Comparison of ENCODE assay signal across 28 cellular contexts in genomic region chr6:72132425-72132824, GRCh38.
DNase-seq lines count a peak whose midpoint lies in the region; ATAC-seq, FAIRE-seq and TF ChIP-seq lines count a peak whose summit lies in the region.
"Had no signal": no experiment of that assay in that cellular context is flagged by ENCODE, and none has a peak within 500 bp of the region (broad histone marks: within the 10 kb centered on the region; RNA-seq: fewer than 3 reads in every experiment).

No MANE protein-coding gene starts in this region.

- no peak for FAIRE-seq in GM12878 (lab: Jason Lieb, UNC)
- FAIRE-seq: A549, H1, K562, small intestine had no signal

- RAD21 ChIA-PET in GM12878 (lab: Charles Lee; ENCODE audit: unreplicated experiment) = no interaction called here

- H3K4me1 ChIP-seq in GM12878 (ENCODE audit: control insufficient read depth, insufficient read depth, low read length) (no peaks in the 10 kb centered on the region), spleen (no peaks in the 10 kb centered on the region)
- H3K4me1 ChIP-seq: A549, Peyer's patch had no signal

- ATAC-seq in GM18858 (IDR thresholded peaks at IDR 0.05; ENCODE audit: unreplicated experiment) (peak; percentile 50), HG03354 (IDR thresholded peaks at IDR 0.05; ENCODE audit: poor library complexity, severe bottlenecking, unreplicated experiment) (peak; percentile 38), GM12878 (peak; percentile 64), HG02798 (IDR thresholded peaks at IDR 0.05; ENCODE audit: poor library complexity, unreplicated experiment) (no peak), HG03108 (IDR thresholded peaks at IDR 0.05; ENCODE audit: unreplicated experiment) (no peak)
- ATAC-seq: A549; activated CD8-positive, alpha-beta T cell treated with anti-CD3 and anti-CD28 coated beads for 36 hours; K562; left lobe of liver; naive thymus-derived CD4-positive, alpha-beta T cell had no signal

- H2AFZ ChIP-seq in GM12878 (ENCODE audit: control insufficient read depth, low read depth, low read length) = no peak overlapping the region

- DNase-seq in ACHN = peak; percentile 23
- DNase-seq in GM12878 (ENCODE audit: low read depth, low spot score) = no peak
- no peak for DNase-seq in spleen
- DNase-seq in activated gamma-delta T cell (lab: John Stamatoyannopoulos, UW) = no peak
- DNase-seq: activated CD4-positive, alpha-beta T cell treated with anti-CD3 and anti-CD28 coated beads for 1 hour; activated CD8-positive, alpha-beta T cell treated with anti-CD3 and anti-CD28 coated beads for 36 hours; activated gamma-delta T cell treated with Interleukin-2 at 50 U/mL for 16 hours; activated T-cell treated with anti-CD3 and anti-CD28 coated beads for 4 hours; brain microvascular endothelial cell; DND-41; effector CD4-positive, alpha-beta T cell; foreskin melanocyte; naive thymus-derived CD4-positive, alpha-beta T cell; NCI-H1694; NCI-H526; occipital lobe; Peyer's patch; small intestine; stimulated activated CD4-positive, alpha-beta T cell treated with anti-CD3 and anti-CD28 coated beads, Interleukin-2, amount 100 ng/mL, for 24 hours had no signal

- in situ Hi-C loops in ACHN (cut with HindIII; ENCODE audit: low pct_ligation_motif_present, low pct_unique_long_range_greater_than_20kb, low sequenced_read_pairs) = no loop called here
- in situ Hi-C loops in GM12878 (cut with MboI) = no loop called here

- H4K20me1 ChIP-seq in GM12878 (ENCODE audit: control insufficient read depth, insufficient read depth) = no peaks in the 10 kb centered on the region

- TF ChIP-seq RAD21 in GM12878 (IDR thresholded peaks at IDR 0.05; ENCODE audit: insufficient read depth, low read depth, low read length) = no peak

- no peak overlapping the region for H3K9ac ChIP-seq in GM12878 (ENCODE audit: control insufficient read depth, insufficient read depth, low read length)

- no peak for TF ChIP-seq POLR2A in GM12878 (IDR thresholded peaks at IDR 0.05; ENCODE audit: low read depth, low read length)
- no peak for TF ChIP-seq POLR2A in spleen (IDR thresholded peaks at IDR 0.05)

- WGBS in GM12878 (ENCODE audit: insufficient coverage, insufficient replicate concordance, low lambda C conversion rate, missing lambda C conversion rate) = 0% methylated on average over 1 of the region's 1 CpG
- WGBS in spleen, 5 donors = 63 to 85% (median 68%) methylated on average over 1 of the region's 1 CpG

- no peak overlapping the region for H3K4me2 ChIP-seq in GM12878 (ENCODE audit: control insufficient read depth, insufficient read depth)
- H3K4me2 ChIP-seq: A549 had no signal

- no TSS peak for BruUV-seq in GM12878 (replicated peaks; lab: Mats Ljungman, UMichigan)

- H3K36me3 ChIP-seq in GM12878 (ENCODE audit: control insufficient read depth in 2 of 2, insufficient read depth in 2 of 2, low read length in 1 of 2) (no peaks in the 10 kb centered on the region), spleen (no peaks in the 10 kb centered on the region)
- H3K36me3 ChIP-seq: brain microvascular endothelial cell, Peyer's patch had no signal

- intact Hi-C loops in GM12878 (cut with micrococcal nuclease; ENCODE audit: unreplicated experiment) (no loop called here), spleen (cut with DNase I; ENCODE audit: low total_unique reads) (no loop called here)

- H3K79me2 ChIP-seq in GM12878 (ENCODE audit: control insufficient read depth, insufficient read depth, low read length) = no peaks in the 10 kb centered on the region

- no peaks in the 10 kb centered on the region for H3K9me3 ChIP-seq in GM12878 (replicated peaks; ENCODE audit: control insufficient read depth, insufficient read depth, low read length)
- H3K9me3 ChIP-seq in spleen = no peaks in the 10 kb centered on the region
- H3K9me3 ChIP-seq: A549, Peyer's patch had no signal

- H3K27ac ChIP-seq in GM12878 (ENCODE audit: control insufficient read depth, insufficient read depth) (no peak overlapping the region), spleen (no peak overlapping the region)
- H3K27ac ChIP-seq: A549, brain microvascular endothelial cell, Peyer's patch, SK-N-MC had no signal

- CTCF ChIA-PET in GM12878 (lab: Yijun Ruan, JAX) = no interaction called here

- POLR2A ChIA-PET in GM12878 (lab: Charles Lee) = interaction anchor here (0.7 kb wide), 1 partner anchor 7 kb away, joined by 3 read pairs; no protein-coding TSS in a partner anchor

- no peak for TF ChIP-seq CTCF in GM12878 (IDR thresholded peaks at IDR 0.05 in 2 of 3, conservative IDR thresholded peaks at IDR 0.05 in 1 of 3; ENCODE audit: control insufficient read depth in 2 of 3, extremely low read depth in 1 of 3, insufficient read depth in 1 of 3, low read depth in 3 of 3, low read length in 3 of 3)
- TF ChIP-seq CTCF in spleen (IDR thresholded peaks at IDR 0.05 in 8 of 11, conservative IDR thresholded peaks at IDR 0.05 in 3 of 11) = no peak

- SMC1A ChIA-PET in GM12878 (lab: Charles Lee; ENCODE audit: uncharacterized antibody, unreplicated experiment) = no interaction called here

- peak in 1 of 2 experiments; percentile 30; a peak in 1 of 4 replicates for TF ChIP-seq EP300 in GM12878 (IDR thresholded peaks at IDR 0.05; ENCODE audit: borderline replicate concordance in 1 of 2, control insufficient read depth in 1 of 2, low read depth in 2 of 2, low read length in 2 of 2)

- H3K4me3 ChIP-seq in GM12878 (no peak overlapping the region), spleen (no peak overlapping the region)
- H3K4me3 ChIP-seq: A549, K562, Peyer's patch, SK-N-MC had no signal

- no peaks in the 10 kb centered on the region for H3K27me3 ChIP-seq in GM12878 (replicated peaks in 1 of 2; ENCODE audit: control insufficient read depth in 2 of 2, insufficient read depth in 2 of 2, low read length in 1 of 2)
- H3K27me3 ChIP-seq in spleen (replicated peaks in 1 of 7) = no peaks in the 10 kb centered on the region
- H3K27me3 ChIP-seq: brain microvascular endothelial cell, Peyer's patch had no signal

TF ChIP-seq in GM12878, 131 proteins besides CTCF, POLR2A, EP300 and RAD21:
- TF ChIP-seq RCOR1 (conservative IDR thresholded peaks at IDR 0.05; ENCODE audit: low read depth, low read length) (no peak), BMI1 (IDR thresholded peaks at IDR 0.05; ENCODE audit: borderline replicate concordance) (no peak), ZBTB40 (IDR thresholded peaks at IDR 0.05; ENCODE audit: borderline replicate concordance) (no peak), RB1 (IDR thresholded peaks at IDR 0.05; ENCODE audit: borderline replicate concordance) (no peak), RFX5 (IDR thresholded peaks at IDR 0.05; ENCODE audit: low read depth, low read length) (no peak), NFYA (IDR thresholded peaks at IDR 0.05; ENCODE audit: borderline replicate concordance, low read depth, low read length) (no peak), SREBF2 (IDR thresholded peaks at IDR 0.05; ENCODE audit: low read length) (no peak)
TF ChIP-seq in GM12878: peak in this region for 0.

Comparison
In these comparisons a context has a peak if more than half of its experiments do, and no peak if none do; other contexts are left out.
1. ATAC-seq: peak in GM18858 (single experiment), HG03354 (single experiment) and GM12878 (single experiment); none in HG02798 (single experiment) and HG03108 (single experiment).